1 cellular context compared by ENCODE assay signal in genomic region chr11:134497586-134497985, GRCh38.
TF ChIP-seq lines count a peak whose summit lies in the region.

No MANE protein-coding gene starts in this region.

TF ChIP-seq in GM23338, 12 proteins besides CTCF, POLR2A, EP300 and RAD21 (continued from another document):
- TF ChIP-seq ZNF462 (CRISPR knock-in tag; IDR thresholded peaks at IDR 0.05): no peak
